In genomic region chr4:131610511-131610910, GRCh38 we compare ENCODE assay signal across 7 cellular contexts.
A peak's percentile ranks its signal among the peaks of the same experiment; 100 is the strongest.
DNase-seq lines count a peak whose midpoint lies in the region; ATAC-seq and TF ChIP-seq lines count a peak whose summit lies in the region.
"Not testable (repeated sequence)": the region's sequence is repeated elsewhere in the genome, so short reads cannot be mapped to it uniquely, and the experiment has no call there.

No MANE protein-coding gene starts in this region.

- H3K36me3 ChIP-seq in RWPE2 (ENCODE audit: low read depth), result peaks cover 11% of the 10 kb centered on the region
- not testable (repeated sequence) for H3K36me3 ChIP-seq in mammary epithelial cell (ENCODE audit: insufficient read depth, low read length)

- intact Hi-C loops in mammary epithelial cell (cut with micrococcal nuclease), result loop anchor here (1.0 kb wide), 1 partner anchor 26 kb away; no protein-coding TSS in a partner anchor

- H3K79me2 ChIP-seq in mammary epithelial cell (ENCODE audit: insufficient read depth, low read length), result not testable (repeated sequence)

- dilution Hi-C loops in mammary epithelial cell (cut with HindIII; ENCODE audit: low sequenced_read_pairs), result not testable (repeated sequence)

- not testable (repeated sequence) for H4K20me1 ChIP-seq in mammary epithelial cell (ENCODE audit: insufficient read depth, low read length)

- H3K4me1 ChIP-seq in RWPE2 (ENCODE audit: insufficient read depth, poor library complexity, severe bottlenecking) (peaks cover 26% of the 10 kb centered on the region), mammary epithelial cell (ENCODE audit: insufficient read depth, low read length) (peaks cover 16% of the 10 kb centered on the region)

- 0% methylated on average over 1 of the region's 1 CpG for WGBS in mammary epithelial cell (ENCODE audit: low coverage, missing lambda C conversion rate)

- not testable (repeated sequence) for H3K9ac ChIP-seq in mammary epithelial cell (ENCODE audit: insufficient read depth, low read length)

- BruUV-seq in mammary epithelial cell (replicated peaks; lab: Mats Ljungman, UMichigan), result not testable (repeated sequence)

- not testable (repeated sequence) for H3K4me3 ChIP-seq in RWPE2 (ENCODE audit: severe bottlenecking); mammary epithelial cell (replicated peaks in 1 of 3; ENCODE audit: insufficient read depth in 1 of 3, low read depth in 2 of 3, low read length in 3 of 3); epithelial cell of proximal tubule (ENCODE audit: low read depth, low read length)

- DNase-seq in EH (ENCODE audit: low read depth) (peak; percentile 55), HS-5 (ENCODE audit: low read depth) (peak; percentile 15), mammary epithelial cell (peak; percentile 71), epithelial cell of proximal tubule (ENCODE audit: low read depth) (peak; percentile 43), glomerular endothelial cell (ENCODE audit: extremely low read depth, low read depth, low spot score) (peak; percentile 23), non-pigmented ciliary epithelial cell (ENCODE audit: low read depth) (peak; percentile 38)
- not testable (repeated sequence) for DNase-seq in RWPE2 (ENCODE audit: low spot score)

- ATAC-seq in RWPE2 (ENCODE audit: low read depth), result peak; percentile 88

- H3K9me3 ChIP-seq in RWPE2 (ENCODE audit: severe bottlenecking); mammary epithelial cell (replicated peaks; ENCODE audit: insufficient read depth, low read length): not testable (repeated sequence)

- H3K27ac ChIP-seq in RWPE2 (ENCODE audit: poor library complexity, severe bottlenecking) (peak overlapping the region; percentile 87), mammary epithelial cell (ENCODE audit: insufficient read depth, low read depth, low read length) (peak overlapping the region; percentile 90)

- in situ Hi-C loops in mammary epithelial cell (cut with MboI; ENCODE audit: low sequenced_read_pairs in 2 of 2), result not testable (repeated sequence)

- H2AFZ ChIP-seq in mammary epithelial cell (ENCODE audit: low read depth, low read length), result peak overlapping the region; percentile 79

- CTCF ChIA-PET in mammary epithelial cell (lab: Charles Lee; ENCODE audit: low non-redundant PET), result not testable (repeated sequence)

- not testable (repeated sequence) for H3K27me3 ChIP-seq in RWPE2 (ENCODE audit: insufficient read depth, poor library complexity, severe bottlenecking); mammary epithelial cell (ENCODE audit: insufficient read depth, low read length)

- peak overlapping the region; percentile 67 for H3K4me2 ChIP-seq in mammary epithelial cell (ENCODE audit: insufficient read depth, low read depth, low read length)

- not testable (repeated sequence) for TF ChIP-seq CTCF in RWPE2 (IDR thresholded peaks at IDR 0.05; ENCODE audit: poor library complexity, severe bottlenecking); mammary epithelial cell (conservative IDR thresholded peaks at IDR 0.05 in 1 of 2, IDR thresholded peaks at IDR 0.05 in 1 of 2; ENCODE audit: extremely low read depth in 1 of 2, insufficient read depth in 1 of 2, low read depth in 1 of 2, low read length in 2 of 2); epithelial cell of proximal tubule (conservative IDR thresholded peaks at IDR 0.05; ENCODE audit: low read depth, low read length)
